In the genomic region with DNA sequence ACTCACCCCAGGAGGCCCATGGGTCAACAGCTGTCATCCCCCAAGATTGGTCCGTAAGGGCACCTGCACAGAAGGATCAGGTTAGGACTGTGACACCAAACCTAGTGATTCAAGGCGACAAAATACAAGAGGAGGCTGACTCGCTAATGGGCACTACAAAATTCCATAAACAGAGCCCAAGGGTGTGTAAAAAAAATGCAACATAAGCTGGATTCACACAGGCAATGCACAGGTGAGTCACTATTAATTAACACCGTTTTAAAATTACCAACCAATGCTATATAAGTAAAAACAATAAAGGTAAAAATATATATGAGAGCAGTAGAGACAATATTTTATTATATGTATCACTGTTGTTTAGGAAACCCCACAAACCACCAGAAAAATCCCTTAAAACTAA, we compare ENCODE assay signal across 1 cellular context.
TF ChIP-seq lines count a peak whose summit lies in the region.

No MANE protein-coding gene starts in this region.

TF ChIP-seq in GM23338, 12 proteins besides CTCF, POLR2A, EP300 and RAD21 (continued from another document):
- TF ChIP-seq, protein P1, sequence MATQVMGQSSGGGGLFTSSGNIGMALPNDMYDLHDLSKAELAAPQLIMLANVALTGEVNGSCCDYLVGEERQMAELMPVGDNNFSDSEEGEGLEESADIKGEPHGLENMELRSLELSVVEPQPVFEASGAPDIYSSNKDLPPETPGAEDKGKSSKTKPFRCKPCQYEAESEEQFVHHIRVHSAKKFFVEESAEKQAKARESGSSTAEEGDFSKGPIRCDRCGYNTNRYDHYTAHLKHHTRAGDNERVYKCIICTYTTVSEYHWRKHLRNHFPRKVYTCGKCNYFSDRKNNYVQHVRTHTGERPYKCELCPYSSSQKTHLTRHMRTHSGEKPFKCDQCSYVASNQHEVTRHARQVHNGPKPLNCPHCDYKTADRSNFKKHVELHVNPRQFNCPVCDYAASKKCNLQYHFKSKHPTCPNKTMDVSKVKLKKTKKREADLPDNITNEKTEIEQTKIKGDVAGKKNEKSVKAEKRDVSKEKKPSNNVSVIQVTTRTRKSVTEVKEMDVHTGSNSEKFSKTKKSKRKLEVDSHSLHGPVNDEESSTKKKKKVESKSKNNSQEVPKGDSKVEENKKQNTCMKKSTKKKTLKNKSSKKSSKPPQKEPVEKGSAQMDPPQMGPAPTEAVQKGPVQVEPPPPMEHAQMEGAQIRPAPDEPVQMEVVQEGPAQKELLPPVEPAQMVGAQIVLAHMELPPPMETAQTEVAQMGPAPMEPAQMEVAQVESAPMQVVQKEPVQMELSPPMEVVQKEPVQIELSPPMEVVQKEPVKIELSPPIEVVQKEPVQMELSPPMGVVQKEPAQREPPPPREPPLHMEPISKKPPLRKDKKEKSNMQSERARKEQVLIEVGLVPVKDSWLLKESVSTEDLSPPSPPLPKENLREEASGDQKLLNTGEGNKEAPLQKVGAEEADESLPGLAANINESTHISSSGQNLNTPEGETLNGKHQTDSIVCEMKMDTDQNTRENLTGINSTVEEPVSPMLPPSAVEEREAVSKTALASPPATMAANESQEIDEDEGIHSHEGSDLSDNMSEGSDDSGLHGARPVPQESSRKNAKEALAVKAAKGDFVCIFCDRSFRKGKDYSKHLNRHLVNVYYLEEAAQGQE (IDR thresholded peaks at IDR 0.05; ENCODE audit: unreplicated experiment): no peak
- TF ChIP-seq, protein P2, sequence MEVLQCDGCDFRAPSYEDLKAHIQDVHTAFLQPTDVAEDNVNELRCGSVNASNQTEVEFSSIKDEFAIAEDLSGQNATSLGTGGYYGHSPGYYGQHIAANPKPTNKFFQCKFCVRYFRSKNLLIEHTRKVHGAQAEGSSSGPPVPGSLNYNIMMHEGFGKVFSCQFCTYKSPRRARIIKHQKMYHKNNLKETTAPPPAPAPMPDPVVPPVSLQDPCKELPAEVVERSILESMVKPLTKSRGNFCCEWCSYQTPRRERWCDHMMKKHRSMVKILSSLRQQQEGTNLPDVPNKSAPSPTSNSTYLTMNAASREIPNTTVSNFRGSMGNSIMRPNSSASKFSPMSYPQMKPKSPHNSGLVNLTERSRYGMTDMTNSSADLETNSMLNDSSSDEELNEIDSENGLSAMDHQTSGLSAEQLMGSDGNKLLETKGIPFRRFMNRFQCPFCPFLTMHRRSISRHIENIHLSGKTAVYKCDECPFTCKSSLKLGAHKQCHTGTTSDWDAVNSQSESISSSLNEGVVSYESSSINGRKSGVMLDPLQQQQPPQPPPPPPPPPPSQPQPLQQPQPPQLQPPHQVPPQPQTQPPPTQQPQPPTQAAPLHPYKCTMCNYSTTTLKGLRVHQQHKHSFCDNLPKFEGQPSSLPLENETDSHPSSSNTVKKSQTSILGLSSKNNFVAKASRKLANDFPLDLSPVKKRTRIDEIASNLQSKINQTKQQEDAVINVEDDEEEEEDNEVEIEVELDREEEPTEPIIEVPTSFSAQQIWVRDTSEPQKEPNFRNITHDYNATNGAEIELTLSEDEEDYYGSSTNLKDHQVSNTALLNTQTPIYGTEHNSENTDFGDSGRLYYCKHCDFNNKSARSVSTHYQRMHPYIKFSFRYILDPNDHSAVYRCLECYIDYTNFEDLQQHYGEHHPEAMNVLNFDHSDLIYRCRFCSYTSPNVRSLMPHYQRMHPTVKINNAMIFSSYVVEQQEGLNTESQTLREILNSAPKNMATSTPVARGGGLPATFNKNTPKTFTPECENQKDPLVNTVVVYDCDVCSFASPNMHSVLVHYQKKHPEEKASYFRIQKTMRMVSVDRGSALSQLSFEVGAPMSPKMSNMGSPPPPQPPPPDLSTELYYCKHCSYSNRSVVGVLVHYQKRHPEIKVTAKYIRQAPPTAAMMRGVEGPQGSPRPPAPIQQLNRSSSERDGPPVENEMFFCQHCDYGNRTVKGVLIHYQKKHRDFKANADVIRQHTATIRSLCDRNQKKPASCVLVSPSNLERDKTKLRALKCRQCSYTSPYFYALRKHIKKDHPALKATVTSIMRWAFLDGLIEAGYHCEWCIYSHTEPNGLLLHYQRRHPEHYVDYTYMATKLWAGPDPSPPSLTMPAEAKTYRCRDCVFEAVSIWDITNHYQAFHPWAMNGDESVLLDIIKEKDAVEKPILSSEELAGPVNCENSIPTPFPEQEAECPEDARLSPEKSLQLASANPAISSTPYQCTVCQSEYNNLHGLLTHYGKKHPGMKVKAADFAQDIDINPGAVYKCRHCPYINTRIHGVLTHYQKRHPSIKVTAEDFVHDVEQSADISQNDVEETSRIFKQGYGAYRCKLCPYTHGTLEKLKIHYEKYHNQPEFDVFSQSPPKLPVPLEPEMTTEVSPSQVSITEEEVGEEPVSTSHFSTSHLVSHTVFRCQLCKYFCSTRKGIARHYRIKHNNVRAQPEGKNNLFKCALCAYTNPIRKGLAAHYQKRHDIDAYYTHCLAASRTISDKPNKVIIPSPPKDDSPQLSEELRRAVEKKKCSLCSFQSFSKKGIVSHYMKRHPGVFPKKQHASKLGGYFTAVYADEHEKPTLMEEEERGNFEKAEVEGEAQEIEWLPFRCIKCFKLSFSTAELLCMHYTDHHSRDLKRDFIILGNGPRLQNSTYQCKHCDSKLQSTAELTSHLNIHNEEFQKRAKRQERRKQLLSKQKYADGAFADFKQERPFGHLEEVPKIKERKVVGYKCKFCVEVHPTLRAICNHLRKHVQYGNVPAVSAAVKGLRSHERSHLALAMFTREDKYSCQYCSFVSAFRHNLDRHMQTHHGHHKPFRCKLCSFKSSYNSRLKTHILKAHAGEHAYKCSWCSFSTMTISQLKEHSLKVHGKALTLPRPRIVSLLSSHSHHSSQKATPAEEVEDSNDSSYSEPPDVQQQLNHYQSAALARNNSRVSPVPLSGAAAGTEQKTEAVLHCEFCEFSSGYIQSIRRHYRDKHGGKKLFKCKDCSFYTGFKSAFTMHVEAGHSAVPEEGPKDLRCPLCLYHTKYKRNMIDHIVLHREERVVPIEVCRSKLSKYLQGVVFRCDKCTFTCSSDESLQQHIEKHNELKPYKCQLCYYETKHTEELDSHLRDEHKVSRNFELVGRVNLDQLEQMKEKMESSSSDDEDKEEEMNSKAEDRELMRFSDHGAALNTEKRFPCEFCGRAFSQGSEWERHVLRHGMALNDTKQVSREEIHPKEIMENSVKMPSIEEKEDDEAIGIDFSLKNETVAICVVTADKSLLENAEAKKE (CRISPR knock-in tag; IDR thresholded peaks at IDR 0.05): no peak
- no peak for TF ChIP-seq POLR2AphosphoS5 (IDR thresholded peaks at IDR 0.05; ENCODE audit: low read depth)
- no peak for TF ChIP-seq EZH2 (IDR thresholded peaks at IDR 0.05; ENCODE audit: low read depth, unreplicated experiment)
TF ChIP-seq in GM23338: peak in this region for 0.
